ENCODE assay signal across 8 cellular contexts in the genomic region with DNA sequence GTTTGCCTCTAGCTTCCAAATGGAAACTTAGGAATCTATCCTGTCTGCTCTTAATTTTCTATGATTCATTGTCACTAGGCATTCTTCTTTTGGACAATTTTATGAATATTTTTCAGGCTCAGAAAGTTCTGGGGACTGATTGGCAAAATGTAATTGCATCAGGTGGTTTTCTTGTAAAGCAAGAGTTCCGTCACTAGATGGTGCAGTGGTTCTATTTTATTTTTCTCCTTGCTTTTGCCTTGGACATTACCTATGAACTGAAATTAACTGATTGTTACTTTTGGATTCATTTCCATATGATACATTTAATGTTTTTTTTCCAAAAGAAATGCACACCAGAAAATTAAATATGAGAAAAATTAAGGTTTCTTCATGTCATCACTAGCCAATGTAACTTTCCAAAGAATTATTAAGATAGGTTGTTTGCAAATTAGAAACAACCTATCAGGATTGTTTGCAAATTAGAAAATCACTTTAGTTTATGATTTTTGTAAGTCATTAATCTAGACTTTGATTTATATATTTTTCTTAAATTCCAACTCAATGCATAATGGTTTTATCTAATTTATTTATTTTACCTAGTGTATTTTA. TPM values are rescaled to one million over a fixed set of nuclear protein-coding genes. Genes with fewer than 3 reads are reported as not detected.
DNase-seq lines count a peak whose midpoint lies in the region; ATAC-seq and TF ChIP-seq lines count a peak whose summit lies in the region.

No MANE protein-coding gene starts in this region.

- H3K4me3 Mint-ChIP-seq in progenitor cell of endocrine pancreas (ENCODE audit: low read depth) = no peak overlapping the region
- H3K4me3 Mint-ChIP-seq in activated CD4-positive, alpha-beta memory T cell treated with anti-CD3 and anti-CD28 coated beads, Interleukin-2, amount 10 ng/mL, durations not matched to agents 7 days and 5 days = no peak overlapping the region

- no peaks in the 10 kb centered on the region for H3K79me2 ChIP-seq in OCI-LY1 (ENCODE audit: insufficient read depth, low read length)

- TF ChIP-seq CTCF in BE2C (IDR thresholded peaks at IDR 0.05; ENCODE audit: low read depth, low read length) = peak; percentile 62
- peak; percentile 71 for TF ChIP-seq CTCF in OCI-LY1 (IDR thresholded peaks at IDR 0.05; ENCODE audit: low read length)
- peak; percentile 68 for TF ChIP-seq CTCF in epithelial cell of proximal tubule (conservative IDR thresholded peaks at IDR 0.05; ENCODE audit: low read depth, low read length)
- TF ChIP-seq CTCF in progenitor cell of endocrine pancreas (IDR thresholded peaks at IDR 0.05; ENCODE audit: unreplicated experiment) = peak; percentile 70

- DNase-seq in BE2C (no peak), H7 (peak; percentile 41), epithelial cell of proximal tubule (ENCODE audit: low read depth) (no peak), progenitor cell of endocrine pancreas (ENCODE audit: low spot score, unreplicated experiment) (no peak)
- no peak for DNase-seq in activated CD4-positive, alpha-beta memory T cell treated with anti-CD3 and anti-CD28 coated beads, Interleukin-2, amount 10 ng/mL, durations not matched to agents 7 days and 5 days

- H3K9ac ChIP-seq in OCI-LY1 (ENCODE audit: low read length) = no peak overlapping the region

- H3K4me1 ChIP-seq in BE2C (no peaks in the 10 kb centered on the region), OCI-LY1 (ENCODE audit: insufficient read depth, low read length, severe bottlenecking) (no peaks in the 10 kb centered on the region)

- no peak overlapping the region for H3K4me2 ChIP-seq in OCI-LY1 (ENCODE audit: low read length)

- no peaks in the 10 kb centered on the region for H4K20me1 ChIP-seq in OCI-LY1 (ENCODE audit: insufficient read depth, low read length)

- ATAC-seq in esophagus mucosa (no peak), HG02798 (IDR thresholded peaks at IDR 0.05; ENCODE audit: poor library complexity, unreplicated experiment) (no peak)

- CTCF ChIA-PET in activated CD4-positive, alpha-beta memory T cell treated with anti-CD3 and anti-CD28 coated beads, Interleukin-2, amount 10 ng/mL, durations not matched to agents 7 days and 5 days (lab: Charles Lee) = interaction anchor here (1.3 to 2.4 kb wide), 2 partner anchors 10 to 89 kb away, joined by 3 to 19 read pairs; no protein-coding TSS in a partner anchor

- H3K27ac ChIP-seq in OCI-LY1 (ENCODE audit: low read depth, low read length, poor library complexity, severe bottlenecking) = no peak overlapping the region

- H3K9me3 Mint-ChIP-seq in progenitor cell of endocrine pancreas (ENCODE audit: low read depth) = no peaks in the 10 kb centered on the region
- H3K9me3 Mint-ChIP-seq in activated CD4-positive, alpha-beta memory T cell treated with anti-CD3 and anti-CD28 coated beads, Interleukin-2, amount 10 ng/mL, durations not matched to agents 7 days and 5 days = no peaks in the 10 kb centered on the region

- no peak overlapping the region for H2AFZ ChIP-seq in OCI-LY1 (ENCODE audit: low read length)

- H3K9me3 ChIP-seq in BE2C = no peaks in the 10 kb centered on the region
- no peaks in the 10 kb centered on the region for H3K9me3 ChIP-seq in OCI-LY1 (ENCODE audit: low read length)

- POLR2A ChIA-PET in activated CD4-positive, alpha-beta memory T cell treated with anti-CD3 and anti-CD28 coated beads, Interleukin-2, amount 10 ng/mL, durations not matched to agents 7 days and 5 days (lab: Charles Lee) = no interaction called here

- H3K4me1 Mint-ChIP-seq in progenitor cell of endocrine pancreas (ENCODE audit: low read depth) = peaks cover 7% of the 10 kb centered on the region
- H3K4me1 Mint-ChIP-seq in activated CD4-positive, alpha-beta memory T cell treated with anti-CD3 and anti-CD28 coated beads, Interleukin-2, amount 10 ng/mL, durations not matched to agents 7 days and 5 days = no peaks in the 10 kb centered on the region

- no peaks in the 10 kb centered on the region for H3K27me3 Mint-ChIP-seq in progenitor cell of endocrine pancreas
- peaks cover 4% of the 10 kb centered on the region for H3K27me3 Mint-ChIP-seq in activated CD4-positive, alpha-beta memory T cell treated with anti-CD3 and anti-CD28 coated beads, Interleukin-2, amount 10 ng/mL, durations not matched to agents 7 days and 5 days

- H3F3A ChIP-seq in OCI-LY1 (ENCODE audit: insufficient read depth, low read length) = no peaks in the 10 kb centered on the region

- H3K9me2 ChIP-seq in OCI-LY1 (ENCODE audit: low read depth, low read length) = no peaks in the 10 kb centered on the region

- no peaks in the 10 kb centered on the region for H3K36me3 Mint-ChIP-seq in progenitor cell of endocrine pancreas (ENCODE audit: insufficient read depth)
- H3K36me3 Mint-ChIP-seq in activated CD4-positive, alpha-beta memory T cell treated with anti-CD3 and anti-CD28 coated beads, Interleukin-2, amount 10 ng/mL, durations not matched to agents 7 days and 5 days (ENCODE audit: low read depth) = no peaks in the 10 kb centered on the region

- H3K4me3 ChIP-seq in BE2C (ENCODE audit: low read depth, low read length) = no peak overlapping the region
- no peak overlapping the region for H3K4me3 ChIP-seq in H7 (ENCODE audit: insufficient read depth, low read depth, low read length)
- no peak overlapping the region for H3K4me3 ChIP-seq in OCI-LY1 (ENCODE audit: low read depth, low read length, poor library complexity, severe bottlenecking)
- H3K4me3 ChIP-seq in epithelial cell of proximal tubule (ENCODE audit: low read depth, low read length) = no peak overlapping the region

- H3K27me3 ChIP-seq in BE2C (no peaks in the 10 kb centered on the region), H7 (ENCODE audit: control insufficient read depth, insufficient read depth, low read length) (no peaks in the 10 kb centered on the region), OCI-LY1 (ENCODE audit: insufficient read depth, low read length) (no peaks in the 10 kb centered on the region)

- H3K36me3 ChIP-seq in BE2C (no peaks in the 10 kb centered on the region), H7 (replicated peaks; ENCODE audit: control insufficient read depth, insufficient read depth, low read length) (no peaks in the 10 kb centered on the region), OCI-LY1 (ENCODE audit: insufficient read depth, low read length) (no peaks in the 10 kb centered on the region)

- H3K27ac Mint-ChIP-seq in progenitor cell of endocrine pancreas = no peak overlapping the region
- H3K27ac Mint-ChIP-seq in activated CD4-positive, alpha-beta memory T cell treated with anti-CD3 and anti-CD28 coated beads, Interleukin-2, amount 10 ng/mL, durations not matched to agents 7 days and 5 days = no peak overlapping the region

RNA-seq across cellular contexts. Expression of a gene that starts 48.0 kb away (rescaled TPM):
- 0.96 TPM for polyA plus RNA-seq in BE2C (2012; ENCODE audit: insufficient read depth, insufficient read length, low read depth)
- total RNA-seq in H7 (2014; rRNA removed; shearing (Covaris generic)) = 1.5 and 3.1 TPM in 2 replicates
- total RNA-seq in epithelial cell of proximal tubule (0.92 and 1.2 TPM in 2 replicates), progenitor cell of endocrine pancreas (7.3 and 7.6 TPM in 2 replicates), esophagus mucosa (0.20 TPM)
- total RNA-seq in activated CD4-positive, alpha-beta memory T cell treated with anti-CD3 and anti-CD28 coated beads, Interleukin-2, amount 10 ng/mL, durations not matched to agents 7 days and 5 days = under 1 TPM; 0.48 to 0.50 TPM
